ENCODE assay signal across 9 cellular contexts in the genomic region with DNA sequence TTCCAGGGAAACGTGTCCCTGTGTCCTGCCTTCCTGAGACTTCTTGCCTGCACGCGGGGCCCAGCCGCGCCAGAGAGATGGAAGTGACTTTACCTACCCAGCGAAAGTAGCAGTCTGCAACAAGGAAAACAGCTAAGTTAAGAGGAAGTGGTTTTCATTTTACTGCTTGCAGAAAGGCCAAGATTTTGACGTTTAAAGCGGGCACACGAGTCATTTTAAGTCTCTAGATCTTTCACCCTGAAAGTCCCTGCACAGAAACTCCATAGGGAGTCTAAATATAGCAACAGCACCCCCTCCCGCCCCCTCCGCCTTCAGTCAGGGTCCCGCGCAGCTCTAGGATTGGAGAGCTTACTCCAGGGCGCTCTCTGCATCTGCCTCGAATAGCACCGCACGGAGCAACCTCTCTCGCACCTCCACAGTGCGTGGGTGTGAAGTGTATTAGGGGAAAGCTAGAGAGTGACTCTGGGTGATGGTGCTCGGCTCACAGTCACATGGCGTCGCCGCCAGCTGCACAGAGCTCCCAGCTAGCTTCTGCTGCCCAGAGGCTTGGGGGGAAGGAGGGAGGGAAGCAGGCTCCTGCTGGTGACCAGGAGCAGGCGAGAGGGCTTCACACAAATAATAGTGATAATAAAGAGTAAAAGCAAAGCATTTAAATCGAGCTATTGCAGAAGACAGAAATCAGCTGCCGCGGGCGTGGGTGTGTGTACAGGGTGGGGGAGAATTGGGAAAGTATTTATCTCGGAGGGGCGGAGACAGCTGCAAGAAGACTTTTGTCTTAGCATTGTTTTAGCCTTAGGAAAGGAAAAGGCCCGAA. TPM values are rescaled to one million over a fixed set of nuclear protein-coding genes. Genes with fewer than 3 reads are reported as not detected.
DNase-seq lines count a peak whose midpoint lies in the region; ATAC-seq and TF ChIP-seq lines count a peak whose summit lies in the region.
"Had no signal": no experiment of that assay in that cellular context is flagged by ENCODE, and none has a peak within 500 bp of the region (broad histone marks: within the 10 kb centered on the region; RNA-seq: fewer than 3 reads in every experiment).

No MANE protein-coding gene starts in this region.

- H3K4me3 ChIP-seq in OCI-LY1 (ENCODE audit: low read depth, low read length, poor library complexity, severe bottlenecking), result peak overlapping the region; percentile 80

- peaks cover 38% of the 10 kb centered on the region for H3K4me1 ChIP-seq in OCI-LY1 (ENCODE audit: insufficient read depth, low read length, severe bottlenecking)

- peak overlapping the region; percentile 95 for H3K9ac ChIP-seq in OCI-LY1 (ENCODE audit: low read length)

- H3F3A ChIP-seq in OCI-LY1 (ENCODE audit: insufficient read depth, low read length), result no peaks in the 10 kb centered on the region

- H3K27ac Mint-ChIP-seq in activated T-helper 2 cell treated with anti-CD3 and anti-CD28 coated beads, Interferon-gamma antibody, Interleukin-2, Interleukin-4, amounts not matched to agents 10 μg/mL and 5 μg/mL and 100 μg/mL, durations not matched to agents 14 hours and 24 hours and 36 hours, result peak overlapping the region; percentile 98

- peak; percentile 79 for ATAC-seq in HG02852 (IDR thresholded peaks at IDR 0.05; ENCODE audit: unreplicated experiment)

- intact Hi-C loops in activated T-helper 2 cell treated with anti-CD3 and anti-CD28 coated beads, Interferon-gamma antibody, Interleukin-2, Interleukin-4, amounts not matched to agents 10 μg/mL and 5 μg/mL and 100 μg/mL, durations not matched to agents 14 hours and 24 hours and 36 hours (cut with micrococcal nuclease), result loop anchor here (1.0 to 10.0 kb wide), 11 partner anchors 29 to 902 kb away; a partner anchor contains a TSS
- intact Hi-C loops in posterior cingulate gyrus (cut with DNase I), result loop anchor here (5.0 to 10.0 kb wide), 2 partner anchors 205 to 707 kb away; no protein-coding TSS in a partner anchor

- no peak overlapping the region for H2AFZ ChIP-seq in OCI-LY1 (ENCODE audit: low read length)

- no peaks in the 10 kb centered on the region for H3K36me3 ChIP-seq in OCI-LY1 (ENCODE audit: insufficient read depth, low read length)

- H3K9me2 ChIP-seq in OCI-LY1 (ENCODE audit: low read depth, low read length), result no peaks in the 10 kb centered on the region

- peaks cover 18% of the 10 kb centered on the region for H3K79me2 ChIP-seq in OCI-LY1 (ENCODE audit: insufficient read depth, low read length)

- no peaks in the 10 kb centered on the region for H3K9me3 ChIP-seq in OCI-LY1 (ENCODE audit: low read length)

- H3K36me3 Mint-ChIP-seq in activated T-helper 2 cell treated with anti-CD3 and anti-CD28 coated beads, Interferon-gamma antibody, Interleukin-2, Interleukin-4, amounts not matched to agents 10 μg/mL and 5 μg/mL and 100 μg/mL, durations not matched to agents 14 hours and 24 hours and 36 hours (ENCODE audit: low read depth), result peaks cover 7% of the 10 kb centered on the region

- peaks cover 1% of the 10 kb centered on the region for H3K27me3 Mint-ChIP-seq in activated T-helper 2 cell treated with anti-CD3 and anti-CD28 coated beads, Interferon-gamma antibody, Interleukin-2, Interleukin-4, amounts not matched to agents 10 μg/mL and 5 μg/mL and 100 μg/mL, durations not matched to agents 14 hours and 24 hours and 36 hours (ENCODE audit: low read depth)

- H3K9me3 Mint-ChIP-seq in activated T-helper 2 cell treated with anti-CD3 and anti-CD28 coated beads, Interferon-gamma antibody, Interleukin-2, Interleukin-4, amounts not matched to agents 10 μg/mL and 5 μg/mL and 100 μg/mL, durations not matched to agents 14 hours and 24 hours and 36 hours, result no peaks in the 10 kb centered on the region

- no peak for TF ChIP-seq CTCF in OCI-LY1 (IDR thresholded peaks at IDR 0.05; ENCODE audit: low read length)

- H3K4me1 Mint-ChIP-seq in activated T-helper 2 cell treated with anti-CD3 and anti-CD28 coated beads, Interferon-gamma antibody, Interleukin-2, Interleukin-4, amounts not matched to agents 10 μg/mL and 5 μg/mL and 100 μg/mL, durations not matched to agents 14 hours and 24 hours and 36 hours (ENCODE audit: low read depth), result peaks cover 57% of the 10 kb centered on the region

- peak overlapping the region; percentile 79 for H3K4me2 ChIP-seq in OCI-LY1 (ENCODE audit: low read length)

- DNase-seq in NCI-H1417 (lab: John Stamatoyannopoulos, UW) (peak in 2 of 3 experiments; percentile 16 to 54), NCI-H1417 treated with DMSO at 0.1 percent for 48 hours (lab: John Stamatoyannopoulos, UW) (no peak), globus pallidus (ENCODE audit: low spot score) (peak; percentile 81), posterior cingulate gyrus (peak; percentile 58 to 96 (median 78)), ureter (ENCODE audit: low spot score) (peak; percentile 50)
- DNase-seq in activated T-helper 2 cell treated with anti-CD3 and anti-CD28 coated beads, Interferon-gamma antibody, Interleukin-2, Interleukin-4, amounts not matched to agents 10 μg/mL and 5 μg/mL and 100 μg/mL, durations not matched to agents 14 hours and 24 hours and 36 hours (ENCODE audit: low spot score), result peak; percentile 61

- H3K4me3 Mint-ChIP-seq in activated T-helper 2 cell treated with anti-CD3 and anti-CD28 coated beads, Interferon-gamma antibody, Interleukin-2, Interleukin-4, amounts not matched to agents 10 μg/mL and 5 μg/mL and 100 μg/mL, durations not matched to agents 14 hours and 24 hours and 36 hours (ENCODE audit: low read depth), result peak overlapping the region; percentile 90

- H3K27ac ChIP-seq in OCI-LY1 (ENCODE audit: low read depth, low read length, poor library complexity, severe bottlenecking), result peak overlapping the region; percentile 93
- H3K27ac ChIP-seq: 22Rv1 had no signal

- no peaks in the 10 kb centered on the region for H4K20me1 ChIP-seq in OCI-LY1 (ENCODE audit: insufficient read depth, low read length)

- H3K27me3 ChIP-seq in OCI-LY1 (ENCODE audit: insufficient read depth, low read length), result no peaks in the 10 kb centered on the region

RNA-seq across cellular contexts. Expression of a gene that starts 1.8 kb away (rescaled TPM):
- total RNA-seq in activated T-helper 2 cell treated with anti-CD3 and anti-CD28 coated beads, Interferon-gamma antibody, Interleukin-2, Interleukin-4, amounts not matched to agents 10 μg/mL and 5 μg/mL and 100 μg/mL, durations not matched to agents 14 hours and 24 hours and 36 hours, result 15.3 and 18.8 TPM in 2 replicates
- 1.8 TPM for total RNA-seq in ureter
